Comparison of ENCODE assay signal across 19 cellular contexts in the genomic region with DNA sequence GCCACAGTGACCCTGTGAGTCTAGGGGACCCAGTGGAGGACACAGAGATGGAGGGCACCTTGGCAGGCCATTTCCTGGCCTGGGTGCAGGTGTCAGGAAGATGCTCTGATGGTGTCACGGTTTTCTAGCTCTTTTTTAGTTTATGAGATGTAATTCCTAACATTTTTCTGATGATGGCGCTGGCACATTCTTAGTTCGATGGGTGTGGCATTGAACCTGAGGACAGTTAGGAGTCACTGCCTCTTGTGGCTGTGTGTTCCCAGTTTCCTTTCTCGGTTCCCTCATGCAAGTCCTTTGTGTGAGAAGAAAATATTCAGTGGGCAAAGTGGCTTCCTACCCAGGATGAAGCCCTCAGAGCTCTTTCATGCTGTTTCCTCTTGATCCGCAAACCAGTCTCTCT.
DNase-seq lines count a peak whose midpoint lies in the region; ATAC-seq, FAIRE-seq and TF ChIP-seq lines count a peak whose summit lies in the region.
"Had no signal": no experiment of that assay in that cellular context is flagged by ENCODE, and none has a peak within 500 bp of the region (broad histone marks: within the 10 kb centered on the region; RNA-seq: fewer than 3 reads in every experiment).

No MANE protein-coding gene starts in this region.

- POLR2A ChIA-PET in K562 (lab: Yijun Ruan, JAX), result no interaction called here

- FAIRE-seq in K562 (lab: Jason Lieb, UNC) (no peak), urothelium cell line (lab: Jason Lieb, UNC) (no peak)

- H2AFZ ChIP-seq in K562 (ENCODE audit: low read depth, low read length), result no peak overlapping the region
- H2AFZ ChIP-seq in neural progenitor cell (replicated peaks), result no peak overlapping the region

- H3K27ac ChIP-seq in K562 (ENCODE audit: extremely low read depth, low read depth, low read length) (no peak overlapping the region), neural progenitor cell (no peak overlapping the region), esophagus squamous epithelium (no peak overlapping the region)
- H3K27ac ChIP-seq: HL-60, KMS-11 had no signal

- DNase-seq in NCI-H748 (lab: John Stamatoyannopoulos, UW; ENCODE audit: unreplicated experiment), result peak; percentile 32
- DNase-seq in NCI-H748 treated with DMSO at 0.1 percent for 48 hours (lab: John Stamatoyannopoulos, UW), result no peak
- DNase-seq in NAMALWA (ENCODE audit: low spot score), result peak; percentile 17
- peak in 2 of 4 experiments; percentile 20 to 22 for DNase-seq in K562 (ENCODE audit: extremely low read depth in 1 of 4, low spot score in 3 of 4)
- no peak for DNase-seq in neural progenitor cell (ENCODE audit: low spot score)
- no peak for DNase-seq in NCI-H1436 treated with DMSO at 0.1 percent for 48 hours (lab: John Stamatoyannopoulos, UW)
- no peak for DNase-seq in esophagus squamous epithelium (lab: John Stamatoyannopoulos, UW)
- DNase-seq in urothelium cell line (ENCODE audit: low spot score), result no peak
- DNase-seq: 8988T, C1 segment of cervical spinal cord, MG63, NCI-H2227 treated with DMSO at 0.1 percent for 48 hours, NCI-H524 treated with DMSO at 0.1 percent for 48 hours, Right ventricle myocardium superior had no signal

- TF ChIP-seq EP300 in K562 (IDR thresholded peaks at IDR 0.05; ENCODE audit: low read length), result no peak

- peaks cover 6 to 23% of the 10 kb centered on the region in 2 experiments; a peak in 3 of 5 replicates for H3K27me3 ChIP-seq in K562 (ENCODE audit: control insufficient read depth in 2 of 2, insufficient read depth in 2 of 2, low read length in 2 of 2)
- H3K27me3 ChIP-seq in neural progenitor cell, result no peaks in the 10 kb centered on the region
- H3K27me3 ChIP-seq in esophagus squamous epithelium, result no peaks in the 10 kb centered on the region

- no peak overlapping the region for H3K27ac Mint-ChIP-seq in neural progenitor cell

- H3K36me3 ChIP-seq in K562 (ENCODE audit: control insufficient read depth, insufficient read depth, low read length) (no peaks in the 10 kb centered on the region), neural progenitor cell (no peaks in the 10 kb centered on the region), esophagus squamous epithelium (no peaks in the 10 kb centered on the region)
- H3K36me3 ChIP-seq: HAP-1, MG63 had no signal

- H3K4me1 ChIP-seq in K562 (replicated peaks in 1 of 2; ENCODE audit: control insufficient read depth in 2 of 2, insufficient read depth in 2 of 2, low read length in 2 of 2) (no peaks in the 10 kb centered on the region), neural progenitor cell (no peaks in the 10 kb centered on the region), esophagus squamous epithelium (no peaks in the 10 kb centered on the region)
- H3K4me1 ChIP-seq: HAP-1 had no signal

- no peaks in the 10 kb centered on the region for H3F3A ChIP-seq in neural progenitor cell (ENCODE audit: low read depth)

- no peak overlapping the region for H3K9ac ChIP-seq in K562 (ENCODE audit: insufficient read depth in 1 of 2, low read depth in 2 of 2, low read length in 2 of 2)
- H3K9ac ChIP-seq in neural progenitor cell, result no peak overlapping the region
- H3K9ac ChIP-seq: KMS-11 had no signal

- intact Hi-C loops in K562 (cut with micrococcal nuclease) (loop anchor here (1.0 to 5.0 kb wide), 2 partner anchors 101 to 124 kb away; no protein-coding TSS in a partner anchor), esophagus squamous epithelium (cut with DNase I) (no loop called here)

- CTCF ChIA-PET in K562 (lab: Yijun Ruan, JAX; ENCODE audit: low intra/inter-chr PET ratio), result interaction anchor here (0.7 kb wide), 1 partner anchor 126 kb away, joined by 3 read pairs; no protein-coding TSS in a partner anchor

- peaks cover 1% of the 10 kb centered on the region for H3K4me1 Mint-ChIP-seq in neural progenitor cell

- H3K9me3 Mint-ChIP-seq in neural progenitor cell, result peaks cover 6% of the 10 kb centered on the region

- no peak overlapping the region for H3K4me3 ChIP-seq in K562
- no peak overlapping the region for H3K4me3 ChIP-seq in neural progenitor cell
- H3K4me3 ChIP-seq in esophagus squamous epithelium, result no peak overlapping the region
- H3K4me3 ChIP-seq: HAP-1, MG63 had no signal

- peak in 1 of 2 experiments; percentile 63; a peak in 2 of 4 replicates for TF ChIP-seq RAD21 in K562 (CRISPR knock-in tag; conservative IDR thresholded peaks at IDR 0.05 in 1 of 2, IDR thresholded peaks at IDR 0.05 in 1 of 2)

- no TSS peak for BruUV-seq in K562 (replicated peaks; lab: Mats Ljungman, UMichigan)

- H4K20me1 ChIP-seq in K562 (replicated peaks; ENCODE audit: control insufficient read depth, insufficient read depth, low read length), result no peaks in the 10 kb centered on the region
- no peaks in the 10 kb centered on the region for H4K20me1 ChIP-seq in neural progenitor cell (ENCODE audit: low read depth)

- H3K4me3 Mint-ChIP-seq in neural progenitor cell, result no peak overlapping the region

- no peak for TF ChIP-seq POLR2A in K562 (conservative IDR thresholded peaks at IDR 0.05)
- TF ChIP-seq POLR2A in esophagus squamous epithelium (IDR thresholded peaks at IDR 0.05), result no peak

- H3K27me3 Mint-ChIP-seq in neural progenitor cell (ENCODE audit: insufficient read depth, low read depth), result peaks cover 6% of the 10 kb centered on the region

- peak; percentile 75 for ATAC-seq in K562
- ATAC-seq: Panc1, SK-N-SH treated with all-trans-retinoic acid at 6 μM for 48 hours had no signal

- peak; percentile 55 to 78 (median 68) for TF ChIP-seq CTCF in K562 (IDR thresholded peaks at IDR 0.05 in 2 of 3, conservative IDR thresholded peaks at IDR 0.05 in 1 of 3; ENCODE audit: insufficient read depth in 2 of 3, low read depth in 1 of 3, low read length in 3 of 3)
- peak; percentile 13 for TF ChIP-seq CTCF in neural progenitor cell (IDR thresholded peaks at IDR 0.05)
- TF ChIP-seq CTCF in esophagus squamous epithelium (IDR thresholded peaks at IDR 0.05), result no peak

- no peaks in the 10 kb centered on the region for H3K36me3 Mint-ChIP-seq in neural progenitor cell

- WGBS in K562 (ENCODE audit: insufficient coverage, low coverage, missing lambda C conversion rate), result 3% methylated on average over 5 of the region's 5 CpGs
- WGBS in esophagus squamous epithelium, 2 donors, result 76 to 80% methylated on average over 5 of the region's 5 CpGs

- H3K9me3 ChIP-seq in K562 (replicated peaks; ENCODE audit: control insufficient read depth, insufficient read depth, low read depth, low read length) (no peaks in the 10 kb centered on the region), neural progenitor cell (ENCODE audit: low read depth) (no peaks in the 10 kb centered on the region), esophagus squamous epithelium (no peaks in the 10 kb centered on the region)
- H3K9me3 ChIP-seq: HAP-1, MG63 had no signal

- H3K4me2 ChIP-seq in K562 (ENCODE audit: insufficient read depth, low read length), result no peak overlapping the region
- no peak overlapping the region for H3K4me2 ChIP-seq in neural progenitor cell
- H3K4me2 ChIP-seq: KMS-11 had no signal

- H3K9me1 ChIP-seq in K562 (ENCODE audit: control insufficient read depth, insufficient read depth, low read length), result no peaks in the 10 kb centered on the region

- H3K79me2 ChIP-seq in K562 (ENCODE audit: control insufficient read depth, insufficient read depth, low read length) (no peaks in the 10 kb centered on the region), neural progenitor cell (ENCODE audit: low read depth) (no peaks in the 10 kb centered on the region)

- in situ Hi-C loops in K562 (cut with MboI), result no loop called here

TF ChIP-seq in K562, 482 proteins besides CTCF, POLR2A, EP300 and RAD21:
- no peak for TF ChIP-seq MXI1 (IDR thresholded peaks at IDR 0.05; ENCODE audit: low read depth, low read length)
- no peak for TF ChIP-seq SRSF1 (IDR thresholded peaks at IDR 0.05; ENCODE audit: low read depth, low read length)
- no peak for TF ChIP-seq SAFB (IDR thresholded peaks at IDR 0.05; ENCODE audit: borderline replicate concordance, low read depth, low read length)
- TF ChIP-seq MTA1 (IDR thresholded peaks at IDR 0.05; ENCODE audit: borderline replicate concordance), result no peak

Comparison
In these comparisons a context has a peak if more than half of its experiments do, and no peak if none do; other contexts are left out.
1. DNase-seq: peak in NCI-H748 (single experiment) and NAMALWA (single experiment); none in NCI-H748 treated with DMSO at 0.1 percent for 48 hours (single experiment), neural progenitor cell (single experiment), NCI-H1436 treated with DMSO at 0.1 percent for 48 hours (single experiment), esophagus squamous epithelium (single experiment) and urothelium cell line (single experiment).
2. CTCF ChIP-seq: peak in K562 (3 of 3) and neural progenitor cell (single experiment); none in esophagus squamous epithelium (0 of 6).